16 cellular contexts compared by ENCODE assay signal in the genomic region with DNA sequence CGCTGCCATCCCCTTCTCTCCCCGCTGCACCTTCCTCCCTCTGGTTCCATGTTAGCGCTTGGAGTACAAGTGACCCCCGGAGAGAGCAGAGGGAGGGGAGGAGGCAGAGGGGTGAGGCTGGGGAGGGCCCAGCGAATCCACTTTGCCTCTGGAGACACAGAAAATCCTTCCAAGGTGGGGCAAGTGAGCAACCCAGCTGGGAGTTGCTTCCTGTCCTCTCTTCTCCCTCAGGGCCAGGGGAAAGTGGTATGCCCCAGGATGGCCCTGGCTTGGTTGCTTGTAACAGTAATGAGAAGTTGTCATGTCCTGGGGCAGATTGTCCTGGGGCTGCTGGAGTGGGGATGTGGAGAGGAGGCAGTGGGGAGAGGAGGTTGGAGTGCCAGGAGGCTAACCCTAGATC. TPM values are rescaled to one million over a fixed set of nuclear protein-coding genes. Genes with fewer than 3 reads are reported as not detected.
DNase-seq lines count a peak whose midpoint lies in the region; ATAC-seq and TF ChIP-seq lines count a peak whose summit lies in the region.
"Had no signal": no experiment of that assay in that cellular context is flagged by ENCODE, and none has a peak within 500 bp of the region (broad histone marks: within the 10 kb centered on the region; RNA-seq: fewer than 3 reads in every experiment).

No MANE protein-coding gene starts in this region.

- H3K27me3 ChIP-seq in H7 (ENCODE audit: control insufficient read depth, insufficient read depth, low read length) = no peaks in the 10 kb centered on the region

- CTCF ChIA-PET in WTC11 (lab: Charles Lee) = interaction anchor here (4.6 to 9.0 kb wide), 2 partner anchors 32 to 40 kb away, joined by 19 to 71 read pairs; no protein-coding TSS in a partner anchor

- no peak overlapping the region for H3K4me3 ChIP-seq in H7 (ENCODE audit: insufficient read depth, low read depth, low read length)

- H3K9me3 Mint-ChIP-seq in WTC11 = peaks cover 10% of the 10 kb centered on the region

- peak overlapping the region; percentile 12; the same call in 1 of the 2 replicates for H3K4me3 Mint-ChIP-seq in WTC11

- no peaks in the 10 kb centered on the region for H3K36me3 ChIP-seq in H7 (replicated peaks; ENCODE audit: control insufficient read depth, insufficient read depth, low read length)

- H3K27ac Mint-ChIP-seq in WTC11 = no peak overlapping the region

- ATAC-seq in WTC11 (peak; percentile 50), HG02763 (IDR thresholded peaks at IDR 0.05; ENCODE audit: unreplicated experiment) (no peak)
- ATAC-seq: PC-3 had no signal

- POLR2A ChIA-PET in WTC11 (lab: Charles Lee) = no interaction called here

- no peaks in the 10 kb centered on the region for H3K36me3 Mint-ChIP-seq in WTC11

- TF ChIP-seq CTCF in WTC11 (IDR thresholded peaks at IDR 0.05) = no peak

- H3K27me3 Mint-ChIP-seq in WTC11 (ENCODE audit: low read depth) = no peaks in the 10 kb centered on the region

- peaks cover 12% of the 10 kb centered on the region for H3K4me1 Mint-ChIP-seq in WTC11

- peak; percentile 66 for DNase-seq in H7
- no peak for DNase-seq in WTC11 (ENCODE audit: low spot score)
- DNase-seq in iPS-NIHi7 (ENCODE audit: extremely low spot score) = peak; percentile 48
- peak; percentile 51 for DNase-seq in posterior vena cava (ENCODE audit: low spot score)
- no peak for DNase-seq in GOT3 (lab: John Stamatoyannopoulos, UW)
- no peak for DNase-seq in LoVo (ENCODE audit: low spot score)
- DNase-seq: DMS79, NCI-H1105, NCI-H1694, NCI-H510A treated with DMSO at 0.1 percent for 48 hours, PC-3, RPMI8226, SHP77 treated with DMSO at 0.1 percent for 48 hours, SK-N-SH had no signal

- intact Hi-C loops in posterior vena cava (cut with DNase I) = no loop called here

TF ChIP-seq in WTC11, 78 proteins besides CTCF, POLR2A, EP300 and RAD21 (continues in another document):
- TF ChIP-seq NFATC4 (CRISPR knock-in tag; IDR thresholded peaks at IDR 0.05) = no peak
- no peak for TF ChIP-seq RELA (CRISPR knock-in tag; IDR thresholded peaks at IDR 0.05; ENCODE audit: borderline replicate concordance)
- TF ChIP-seq, protein P1, sequence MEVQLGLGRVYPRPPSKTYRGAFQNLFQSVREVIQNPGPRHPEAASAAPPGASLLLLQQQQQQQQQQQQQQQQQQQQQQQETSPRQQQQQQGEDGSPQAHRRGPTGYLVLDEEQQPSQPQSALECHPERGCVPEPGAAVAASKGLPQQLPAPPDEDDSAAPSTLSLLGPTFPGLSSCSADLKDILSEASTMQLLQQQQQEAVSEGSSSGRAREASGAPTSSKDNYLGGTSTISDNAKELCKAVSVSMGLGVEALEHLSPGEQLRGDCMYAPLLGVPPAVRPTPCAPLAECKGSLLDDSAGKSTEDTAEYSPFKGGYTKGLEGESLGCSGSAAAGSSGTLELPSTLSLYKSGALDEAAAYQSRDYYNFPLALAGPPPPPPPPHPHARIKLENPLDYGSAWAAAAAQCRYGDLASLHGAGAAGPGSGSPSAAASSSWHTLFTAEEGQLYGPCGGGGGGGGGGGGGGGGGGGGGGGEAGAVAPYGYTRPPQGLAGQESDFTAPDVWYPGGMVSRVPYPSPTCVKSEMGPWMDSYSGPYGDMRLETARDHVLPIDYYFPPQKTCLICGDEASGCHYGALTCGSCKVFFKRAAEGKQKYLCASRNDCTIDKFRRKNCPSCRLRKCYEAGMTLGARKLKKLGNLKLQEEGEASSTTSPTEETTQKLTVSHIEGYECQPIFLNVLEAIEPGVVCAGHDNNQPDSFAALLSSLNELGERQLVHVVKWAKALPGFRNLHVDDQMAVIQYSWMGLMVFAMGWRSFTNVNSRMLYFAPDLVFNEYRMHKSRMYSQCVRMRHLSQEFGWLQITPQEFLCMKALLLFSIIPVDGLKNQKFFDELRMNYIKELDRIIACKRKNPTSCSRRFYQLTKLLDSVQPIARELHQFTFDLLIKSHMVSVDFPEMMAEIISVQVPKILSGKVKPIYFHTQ (CRISPR knock-in tag; IDR thresholded peaks at IDR 0.05) = no peak
- TF ChIP-seq, protein P2, sequence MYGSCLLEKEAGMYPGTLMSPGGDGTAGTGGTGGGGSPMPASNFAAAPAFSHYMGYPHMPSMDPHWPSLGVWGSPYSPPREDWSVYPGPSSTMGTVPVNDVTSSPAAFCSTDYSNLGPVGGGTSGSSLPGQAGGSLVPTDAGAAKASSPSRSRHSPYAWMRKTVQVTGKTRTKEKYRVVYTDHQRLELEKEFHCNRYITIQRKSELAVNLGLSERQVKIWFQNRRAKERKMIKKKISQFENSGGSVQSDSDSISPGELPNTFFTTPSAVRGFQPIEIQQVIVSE (CRISPR knock-in tag; IDR thresholded peaks at IDR 0.05; ENCODE audit: borderline replicate concordance) = no peak
- no peak for TF ChIP-seq ZNF423 (CRISPR knock-in tag; IDR thresholded peaks at IDR 0.05)
- TF ChIP-seq ETV6 (CRISPR knock-in tag; IDR thresholded peaks at IDR 0.05) = no peak
- TF ChIP-seq ZNF121 (CRISPR knock-in tag; IDR thresholded peaks at IDR 0.05) = no peak
- TF ChIP-seq, protein P3, sequence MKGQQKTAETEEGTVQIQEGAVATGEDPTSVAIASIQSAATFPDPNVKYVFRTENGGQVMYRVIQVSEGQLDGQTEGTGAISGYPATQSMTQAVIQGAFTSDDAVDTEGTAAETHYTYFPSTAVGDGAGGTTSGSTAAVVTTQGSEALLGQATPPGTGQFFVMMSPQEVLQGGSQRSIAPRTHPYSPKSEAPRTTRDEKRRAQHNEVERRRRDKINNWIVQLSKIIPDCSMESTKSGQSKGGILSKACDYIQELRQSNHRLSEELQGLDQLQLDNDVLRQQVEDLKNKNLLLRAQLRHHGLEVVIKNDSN (CRISPR knock-in tag; IDR thresholded peaks at IDR 0.05) = no peak
- TF ChIP-seq ZNF232 (CRISPR knock-in tag; IDR thresholded peaks at IDR 0.05) = no peak
- TF ChIP-seq, protein P4, sequence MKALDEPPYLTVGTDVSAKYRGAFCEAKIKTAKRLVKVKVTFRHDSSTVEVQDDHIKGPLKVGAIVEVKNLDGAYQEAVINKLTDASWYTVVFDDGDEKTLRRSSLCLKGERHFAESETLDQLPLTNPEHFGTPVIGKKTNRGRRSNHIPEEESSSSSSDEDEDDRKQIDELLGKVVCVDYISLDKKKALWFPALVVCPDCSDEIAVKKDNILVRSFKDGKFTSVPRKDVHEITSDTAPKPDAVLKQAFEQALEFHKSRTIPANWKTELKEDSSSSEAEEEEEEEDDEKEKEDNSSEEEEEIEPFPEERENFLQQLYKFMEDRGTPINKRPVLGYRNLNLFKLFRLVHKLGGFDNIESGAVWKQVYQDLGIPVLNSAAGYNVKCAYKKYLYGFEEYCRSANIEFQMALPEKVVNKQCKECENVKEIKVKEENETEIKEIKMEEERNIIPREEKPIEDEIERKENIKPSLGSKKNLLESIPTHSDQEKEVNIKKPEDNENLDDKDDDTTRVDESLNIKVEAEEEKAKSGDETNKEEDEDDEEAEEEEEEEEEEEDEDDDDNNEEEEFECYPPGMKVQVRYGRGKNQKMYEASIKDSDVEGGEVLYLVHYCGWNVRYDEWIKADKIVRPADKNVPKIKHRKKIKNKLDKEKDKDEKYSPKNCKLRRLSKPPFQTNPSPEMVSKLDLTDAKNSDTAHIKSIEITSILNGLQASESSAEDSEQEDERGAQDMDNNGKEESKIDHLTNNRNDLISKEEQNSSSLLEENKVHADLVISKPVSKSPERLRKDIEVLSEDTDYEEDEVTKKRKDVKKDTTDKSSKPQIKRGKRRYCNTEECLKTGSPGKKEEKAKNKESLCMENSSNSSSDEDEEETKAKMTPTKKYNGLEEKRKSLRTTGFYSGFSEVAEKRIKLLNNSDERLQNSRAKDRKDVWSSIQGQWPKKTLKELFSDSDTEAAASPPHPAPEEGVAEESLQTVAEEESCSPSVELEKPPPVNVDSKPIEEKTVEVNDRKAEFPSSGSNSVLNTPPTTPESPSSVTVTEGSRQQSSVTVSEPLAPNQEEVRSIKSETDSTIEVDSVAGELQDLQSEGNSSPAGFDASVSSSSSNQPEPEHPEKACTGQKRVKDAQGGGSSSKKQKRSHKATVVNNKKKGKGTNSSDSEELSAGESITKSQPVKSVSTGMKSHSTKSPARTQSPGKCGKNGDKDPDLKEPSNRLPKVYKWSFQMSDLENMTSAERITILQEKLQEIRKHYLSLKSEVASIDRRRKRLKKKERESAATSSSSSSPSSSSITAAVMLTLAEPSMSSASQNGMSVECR (CRISPR knock-in tag; IDR thresholded peaks at IDR 0.05; ENCODE audit: borderline replicate concordance) = no peak
- TF ChIP-seq, protein P5, sequence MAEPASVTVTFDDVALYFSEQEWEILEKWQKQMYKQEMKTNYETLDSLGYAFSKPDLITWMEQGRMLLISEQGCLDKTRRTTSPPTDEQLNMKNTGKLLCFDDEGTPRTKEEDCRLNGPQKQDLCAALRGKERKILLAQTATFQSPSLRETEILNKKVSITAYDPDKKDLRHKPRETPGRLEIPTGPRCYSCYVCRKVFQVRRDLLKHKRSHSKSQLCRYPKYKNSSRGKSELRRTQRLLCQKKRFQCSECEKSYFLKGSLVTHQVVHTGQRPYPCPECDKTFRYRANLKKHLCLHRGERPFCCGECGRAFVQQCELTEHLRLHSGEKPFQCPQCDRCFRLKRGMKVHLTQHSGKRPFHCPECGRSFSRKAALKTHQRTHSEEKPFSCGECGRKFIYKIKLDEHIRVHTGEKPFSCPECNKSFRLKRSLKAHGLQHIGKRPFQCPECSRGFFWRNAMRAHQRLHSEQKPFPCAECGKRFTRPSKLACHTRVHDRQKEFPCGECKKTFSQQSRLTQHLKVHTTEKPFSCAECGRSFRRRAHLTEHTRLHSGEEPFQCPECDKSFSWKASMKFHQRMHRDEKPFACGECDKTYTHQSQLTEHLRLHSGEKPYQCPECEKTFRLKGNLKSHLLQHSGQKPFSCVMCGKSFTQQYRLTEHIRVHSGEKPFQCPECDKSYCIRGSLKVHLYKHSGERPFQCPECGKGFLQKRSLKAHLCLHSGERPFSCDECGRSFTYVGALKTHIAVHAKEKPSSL (CRISPR knock-in tag; conservative IDR thresholded peaks at IDR 0.05) = no peak
- TF ChIP-seq SP1 (CRISPR knock-in tag; conservative IDR thresholded peaks at IDR 0.05) = no peak
- TF ChIP-seq TEAD1 (CRISPR knock-in tag; IDR thresholded peaks at IDR 0.05) = no peak
- TF ChIP-seq, protein P6, sequence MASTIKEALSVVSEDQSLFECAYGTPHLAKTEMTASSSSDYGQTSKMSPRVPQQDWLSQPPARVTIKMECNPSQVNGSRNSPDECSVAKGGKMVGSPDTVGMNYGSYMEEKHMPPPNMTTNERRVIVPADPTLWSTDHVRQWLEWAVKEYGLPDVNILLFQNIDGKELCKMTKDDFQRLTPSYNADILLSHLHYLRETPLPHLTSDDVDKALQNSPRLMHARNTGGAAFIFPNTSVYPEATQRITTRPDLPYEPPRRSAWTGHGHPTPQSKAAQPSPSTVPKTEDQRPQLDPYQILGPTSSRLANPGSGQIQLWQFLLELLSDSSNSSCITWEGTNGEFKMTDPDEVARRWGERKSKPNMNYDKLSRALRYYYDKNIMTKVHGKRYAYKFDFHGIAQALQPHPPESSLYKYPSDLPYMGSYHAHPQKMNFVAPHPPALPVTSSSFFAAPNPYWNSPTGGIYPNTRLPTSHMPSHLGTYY (CRISPR knock-in tag; IDR thresholded peaks at IDR 0.05) = no peak
- no peak for TF ChIP-seq FOXK1 (CRISPR knock-in tag; IDR thresholded peaks at IDR 0.05)

RNA-seq across cellular contexts. Expression of a gene that starts 0.7 kb away (rescaled TPM):
- 0.11 and 0.31 TPM in 2 replicates for total RNA-seq in H7 (2014; rRNA removed; shearing (Covaris generic))
- total RNA-seq in WTC11 (2021) (0.20 to 0.32 TPM (median 0.25 TPM) in 3 replicates), posterior vena cava (1 to 10 TPM in 1 of 2 donors, under 1 TPM in 1; 0.24 to 1.1 TPM)
- total RNA-seq: LHCN-M2, PC-3 had no signal

Comparison
In these comparisons a context has a peak if more than half of its experiments do, and no peak if none do; other contexts are left out.
1. DNase-seq: peak in H7 (single experiment), iPS-NIHi7 (single experiment) and posterior vena cava (single experiment); none in WTC11 (single experiment), GOT3 (single experiment) and LoVo (single experiment).